ENCODE assay signal across 8 cellular contexts in the genomic region with DNA sequence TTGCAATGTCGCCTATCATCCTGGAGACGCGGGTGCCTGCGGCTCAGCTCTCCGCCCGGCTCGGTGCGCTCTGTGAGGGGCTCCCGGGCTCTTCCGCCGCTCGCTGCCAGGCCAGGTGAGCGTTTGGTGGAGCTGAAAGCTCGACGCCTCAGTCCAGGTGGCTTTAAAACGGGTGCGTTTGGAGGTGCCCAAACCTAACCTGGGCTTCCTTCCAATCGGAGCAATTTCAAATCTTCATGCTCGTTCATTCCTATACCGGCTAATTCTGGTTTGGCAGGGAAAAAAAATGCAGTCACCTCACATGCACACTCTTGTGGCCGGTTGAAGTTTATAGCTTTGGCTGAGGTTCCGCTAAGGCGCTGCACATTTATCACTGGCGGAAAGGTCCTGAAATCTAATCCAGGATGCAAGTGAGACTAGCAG. TPM values are rescaled to one million over a fixed set of nuclear protein-coding genes. Genes with fewer than 3 reads are reported as not detected.
DNase-seq lines count a peak whose midpoint lies in the region; ATAC-seq, FAIRE-seq and TF ChIP-seq lines count a peak whose summit lies in the region.

A gene with protein sequence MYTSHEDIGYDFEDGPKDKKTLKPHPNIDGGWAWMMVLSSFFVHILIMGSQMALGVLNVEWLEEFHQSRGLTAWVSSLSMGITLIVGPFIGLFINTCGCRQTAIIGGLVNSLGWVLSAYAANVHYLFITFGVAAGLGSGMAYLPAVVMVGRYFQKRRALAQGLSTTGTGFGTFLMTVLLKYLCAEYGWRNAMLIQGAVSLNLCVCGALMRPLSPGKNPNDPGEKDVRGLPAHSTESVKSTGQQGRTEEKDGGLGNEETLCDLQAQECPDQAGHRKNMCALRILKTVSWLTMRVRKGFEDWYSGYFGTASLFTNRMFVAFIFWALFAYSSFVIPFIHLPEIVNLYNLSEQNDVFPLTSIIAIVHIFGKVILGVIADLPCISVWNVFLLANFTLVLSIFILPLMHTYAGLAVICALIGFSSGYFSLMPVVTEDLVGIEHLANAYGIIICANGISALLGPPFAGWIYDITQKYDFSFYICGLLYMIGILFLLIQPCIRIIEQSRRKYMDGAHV (minus strand): TSS at position 267 of the 423 bp plus-strand sequence. CDS start 9,572 bp downstream, outside the sequence.

- no peaks in the 10 kb centered on the region for H4K20me1 ChIP-seq in OCI-LY3 (ENCODE audit: insufficient read depth, low read length)
- no peaks in the 10 kb centered on the region for H4K20me1 ChIP-seq in K562 (replicated peaks; ENCODE audit: control insufficient read depth, insufficient read depth, low read length)

- TF ChIP-seq RAD21 in A549 (conservative IDR thresholded peaks at IDR 0.05 in 1 of 2, IDR thresholded peaks at IDR 0.05 in 1 of 2): peak; percentile 22 to 32; a peak in 1 of 5 replicates
- no peak for TF ChIP-seq RAD21 in K562 (CRISPR knock-in tag; conservative IDR thresholded peaks at IDR 0.05 in 1 of 2, IDR thresholded peaks at IDR 0.05 in 1 of 2)

- POLR2A ChIA-PET in A549 (lab: Yijun Ruan, JAX) (no interaction called here), K562 (lab: Yijun Ruan, JAX) (no interaction called here)

- no peak for TF ChIP-seq POLR2A in A549 (IDR thresholded peaks at IDR 0.05; ENCODE audit: low read length)
- no peak for TF ChIP-seq POLR2A in GM18505 (IDR thresholded peaks at IDR 0.05; ENCODE audit: borderline replicate concordance, extremely low read depth, insufficient read depth, insufficient read length)
- no peak for TF ChIP-seq POLR2A in K562 (conservative IDR thresholded peaks at IDR 0.05)

- H3K9ac ChIP-seq in OCI-LY3 (ENCODE audit: low read length): peak within 1 kb of the TSS; percentile 60
- no peak within 1 kb of the TSS for H3K9ac ChIP-seq in K562 (ENCODE audit: insufficient read depth in 1 of 2, low read depth in 2 of 2, low read length in 2 of 2)

- H3K4me1 ChIP-seq in A549 (no peaks in the 10 kb centered on the region), OCI-LY3 (ENCODE audit: low read length) (peaks cover 3% of the 10 kb centered on the region), K562 (replicated peaks in 1 of 2; ENCODE audit: control insufficient read depth in 2 of 2, insufficient read depth in 2 of 2, low read length in 2 of 2) (peaks cover 0 to 11% of the 10 kb centered on the region in 2 experiments; a peak in 3 of 5 replicates)

- peak; percentile 7 to 63 for DNase-seq in A549 (ENCODE audit: low read depth in 1 of 2, low spot score in 1 of 2)
- peak; percentile 59 for DNase-seq in HT-29 (ENCODE audit: low spot score)
- DNase-seq in K562 (ENCODE audit: extremely low read depth in 1 of 4, low spot score in 3 of 4): no peak
- DNase-seq in retinal pigment epithelial cell (ENCODE audit: low read depth): no peak

- H3K4me3 ChIP-seq in A549: peak within 1 kb of the TSS; percentile 51
- H3K4me3 ChIP-seq in OCI-LY3 (ENCODE audit: low read length): peak within 1 kb of the TSS; percentile 92
- H3K4me3 ChIP-seq in K562: no peak within 1 kb of the TSS
- H3K4me3 ChIP-seq in iPS-11a (ENCODE audit: low read depth, low read length): peak within 1 kb of the TSS; percentile 48
- H3K4me3 ChIP-seq in retinal pigment epithelial cell (ENCODE audit: low read length): peak within 1 kb of the TSS; percentile 59

- intact Hi-C loops in K562 (cut with micrococcal nuclease): loop anchor here (10.0 kb wide), 1 partner anchor 64 kb away; no protein-coding TSS in a partner anchor

- H3K9me1 ChIP-seq in K562 (ENCODE audit: control insufficient read depth, insufficient read depth, low read length): no peaks in the 10 kb centered on the region

- FAIRE-seq in A549 (lab: Jason Lieb, UNC) (no peak), K562 (lab: Jason Lieb, UNC) (no peak)

- 53% methylated on average over 16 of the region's 24 CpGs for WGBS in A549 (ENCODE audit: missing lambda C conversion rate)
- WGBS in K562 (ENCODE audit: insufficient coverage, low coverage, missing lambda C conversion rate): 54% methylated on average over 21 of the region's 24 CpGs

- H3K79me2 ChIP-seq in OCI-LY3 (ENCODE audit: low read length) (no peaks in the 10 kb centered on the region), K562 (ENCODE audit: control insufficient read depth, insufficient read depth, low read length) (no peaks in the 10 kb centered on the region)

- H3K27me3 ChIP-seq in OCI-LY3 (ENCODE audit: low read depth, low read length): no peaks in the 10 kb centered on the region
- peaks cover 0 to 35% of the 10 kb centered on the region in 2 experiments; a peak in 2 of 5 replicates for H3K27me3 ChIP-seq in K562 (ENCODE audit: control insufficient read depth in 2 of 2, insufficient read depth in 2 of 2, low read length in 2 of 2)

- TF ChIP-seq EP300 in A549 (IDR thresholded peaks at IDR 0.05) (no peak), K562 (IDR thresholded peaks at IDR 0.05; ENCODE audit: low read length) (no peak)

- peak within 1 kb of the TSS; percentile 83 for H3K4me2 ChIP-seq in A549
- H3K4me2 ChIP-seq in OCI-LY3 (ENCODE audit: low read length): peak within 1 kb of the TSS; percentile 89
- no peak within 1 kb of the TSS for H3K4me2 ChIP-seq in K562 (ENCODE audit: insufficient read depth, low read length)

- CTCF ChIA-PET in A549 (lab: Yijun Ruan, JAX): interaction anchor here (0.8 to 5.5 kb wide), 16 partner anchors 10 to 597 kb away, joined by 3 to 54 read pairs (median 6); no protein-coding TSS in a partner anchor
- CTCF ChIA-PET in K562 (lab: Yijun Ruan, JAX; ENCODE audit: low intra/inter-chr PET ratio): no interaction called here

- H2AFZ ChIP-seq in OCI-LY3 (ENCODE audit: low read depth, low read length): peak within 1 kb of the TSS; percentile 79
- H2AFZ ChIP-seq in K562 (ENCODE audit: low read depth, low read length): no peak within 1 kb of the TSS

- peak; percentile 60 to 67 for ATAC-seq in A549
- peak; percentile 26 for ATAC-seq in GM18505 (IDR thresholded peaks at IDR 0.05; ENCODE audit: unreplicated experiment)
- ATAC-seq in K562: no peak
- no peak for ATAC-seq in HG02610 (IDR thresholded peaks at IDR 0.05; ENCODE audit: unreplicated experiment)

- in situ Hi-C loops in K562 (cut with MboI): no loop called here

- no peaks in the 10 kb centered on the region for H3K36me3 ChIP-seq in OCI-LY3 (replicated peaks; ENCODE audit: low read depth, low read length)
- no peaks in the 10 kb centered on the region for H3K36me3 ChIP-seq in K562 (ENCODE audit: control insufficient read depth, insufficient read depth, low read length)

- H3K9me3 ChIP-seq in A549: no peaks in the 10 kb centered on the region
- H3K9me3 ChIP-seq in OCI-LY3 (ENCODE audit: insufficient read depth, low read length): no peaks in the 10 kb centered on the region
- no peaks in the 10 kb centered on the region for H3K9me3 ChIP-seq in K562 (replicated peaks; ENCODE audit: control insufficient read depth, insufficient read depth, low read depth, low read length)

- H3K27ac ChIP-seq in A549 (peak within 1 kb of the TSS; percentile 44 to 70; a peak in 5 of 6 replicates), OCI-LY3 (ENCODE audit: low read length) (peak within 1 kb of the TSS; percentile 67), K562 (ENCODE audit: extremely low read depth, low read depth, low read length) (no peak within 1 kb of the TSS)

- TF ChIP-seq CTCF in A549 (IDR thresholded peaks at IDR 0.05): no peak
- TF ChIP-seq CTCF in OCI-LY3 (IDR thresholded peaks at IDR 0.05; ENCODE audit: low read depth, low read length): peak; percentile 18; the same call in 1 of the 2 replicates
- TF ChIP-seq CTCF in K562 (IDR thresholded peaks at IDR 0.05 in 2 of 3, conservative IDR thresholded peaks at IDR 0.05 in 1 of 3; ENCODE audit: insufficient read depth in 2 of 3, low read depth in 1 of 3, low read length in 3 of 3): no peak
- TF ChIP-seq CTCF in retinal pigment epithelial cell (conservative IDR thresholded peaks at IDR 0.05; ENCODE audit: low read depth, low read length): peak; percentile 48

- no TSS peak for BruUV-seq in K562 (replicated peaks; lab: Mats Ljungman, UMichigan)

TF ChIP-seq in K562, 482 proteins besides CTCF, POLR2A, EP300 and RAD21 (continues in another document):
- TF ChIP-seq POLR2G (IDR thresholded peaks at IDR 0.05; ENCODE audit: low read depth, low read length) (no peak), DACH1 (IDR thresholded peaks at IDR 0.05; ENCODE audit: partially characterized antibody) (no peak), RBM15 (IDR thresholded peaks at IDR 0.05; ENCODE audit: insufficient read depth, low read length) (no peak)

RNA-seq across cellular contexts. Expression of the gene that starts here (rescaled TPM):
- polyA plus RNA-seq in A549 (2011; rRNA removed) (1.1 TPM in 2 replicates), A549 (2017; fragmentation: RNase III; extraction: RNeasy Plus Mini Kit Qiagen cat#74134 plus additional on column Dnase treatment) (0.37 to 0.55 TPM (median 0.38 TPM) in 3 replicates), K562 (2011; rRNA removed) (not detected in 2 replicates), K562 (2014; fragmentation: Illumina TruSeq; extraction: Trizol) (not detected in 2 replicates), K562 (2014; fragmentation: Nextera tagmentation; extraction: Ambion mirVana) (not detected), K562 (2014; rRNA removed) (not detected in 2 replicates)
- 0.93 and 1.0 TPM in 2 replicates for polyA plus RNA-seq in A549 (2012; cell fraction: cytosol; rRNA removed)
- 0.61 and 1.1 TPM in 2 replicates for polyA plus RNA-seq in A549 (2012; cell fraction: nucleus; rRNA removed)
- polyA minus RNA-seq in A549 (2011; rRNA and poly(A)+ RNA removed): 1.0 and 1.6 TPM in 2 replicates
- total RNA-seq in HT-29 (2014; rRNA removed; shearing (Covaris generic)): 0.23 TPM in 1 of 2 replicates, not detected in the other
- not detected in 2 replicates for total RNA-seq in K562 (2011; cell fraction: chromatin; rRNA removed; ENCODE audit: low replicate concordance)
- not detected in 2 replicates for total RNA-seq in K562 (2011; cell fraction: nucleolus; rRNA removed)
- total RNA-seq in K562 (2011; cell fraction: nucleoplasm; rRNA removed): not detected in 2 replicates
- total RNA-seq in K562 (2014; rRNA removed) (not detected in 2 replicates), K562 (2014; rRNA removed; fragmentation: Illumina TruSeq; extraction: Trizol) (not detected in 2 replicates), K562 (2015; rRNA removed; fragmentation: Illumina TruSeq; extraction: Trizol) (not detected in 2 replicates), K562 (2021) (not detected in 2 replicates)
- not detected in 2 replicates for polyA plus RNA-seq in K562 (2011; cell fraction: cytosol; rRNA removed)
- polyA plus RNA-seq in K562 (2011; cell fraction: nucleus; rRNA removed): not detected in 2 replicates
- not detected in 2 replicates for polyA plus RNA-seq in K562 (2012)
- polyA minus RNA-seq in K562 (2011; rRNA and poly(A)+ RNA removed): not detected in 2 replicates
- not detected in 2 replicates for polyA minus RNA-seq in K562 (2011; cell fraction: cytosol; rRNA and poly(A)+ RNA removed)
- not detected in 2 replicates for polyA minus RNA-seq in K562 (2011; cell fraction: nucleus; rRNA and poly(A)+ RNA removed)

Comparison
In these comparisons a context has a peak if more than half of its experiments do, and no peak if none do; other contexts are left out.
1. Peak in DNase-seq in HT-29; RNA of the gene not detected or under 1 TPM.
2. ATAC-seq: peak in A549 (2 of 2) and GM18505 (single experiment); none in K562 (single experiment) and HG02610 (single experiment).
3. DNase-seq: peak in A549 (2 of 2); none in K562 (0 of 4) and retinal pigment epithelial cell (single experiment).
4. CTCF ChIP-seq: peak in OCI-LY3 (single experiment) and retinal pigment epithelial cell (single experiment); none in A549 (single experiment) and K562 (0 of 3).